Comparison of ENCODE assay signal across 9 cellular contexts in the genomic region with DNA sequence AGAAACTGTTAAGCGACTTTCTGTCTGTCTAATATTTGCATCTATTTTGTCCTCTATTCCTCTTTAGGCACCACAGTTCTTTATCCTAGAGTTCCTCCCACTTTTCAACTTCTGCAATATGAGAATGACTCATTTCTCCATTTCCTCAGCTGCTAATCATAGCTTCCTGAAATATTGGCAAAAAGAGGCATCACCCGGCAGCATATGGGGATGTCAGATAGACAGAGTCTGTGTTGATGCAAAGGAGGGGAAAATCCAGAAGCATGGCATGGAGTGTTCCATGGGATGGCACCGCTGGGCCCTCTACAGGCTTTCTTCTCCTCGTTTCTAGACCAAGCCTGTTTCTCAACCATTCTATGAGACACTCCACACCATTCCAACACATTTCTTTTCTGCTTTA.
DNase-seq lines count a peak whose midpoint lies in the region; TF ChIP-seq lines count a peak whose summit lies in the region.
"Had no signal": no experiment of that assay in that cellular context is flagged by ENCODE, and none has a peak within 500 bp of the region (broad histone marks: within the 10 kb centered on the region; RNA-seq: fewer than 3 reads in every experiment).

No MANE protein-coding gene starts in this region.

- DNase-seq in CD14-positive monocyte (ENCODE audit: low spot score) (peak; percentile 84), HT1080 (ENCODE audit: low read depth) (peak; percentile 88), iris pigment epithelial cell (ENCODE audit: low read depth) (peak; percentile 74), SK-N-DZ (ENCODE audit: low spot score) (no peak), NCI-H1105 treated with DMSO at 0.1 percent for 48 hours (lab: John Stamatoyannopoulos, UW) (no peak), transverse colon (no peak), ureter (ENCODE audit: low spot score) (no peak)
- DNase-seq in activated CD4-positive, alpha-beta memory T cell treated with anti-CD3 and anti-CD28 coated beads for 36 hours, result no peak
- DNase-seq: left cardiac atrium had no signal

- H3K4me1 ChIP-seq in transverse colon, result peaks cover 0 to 25% (median 8%) of the 10 kb centered on the region in 4 donors

- POLR2A ChIA-PET in activated CD4-positive, alpha-beta memory T cell treated with anti-CD3 and anti-CD28 coated beads for 36 hours (lab: Charles Lee), result interaction anchor here (0.6 kb wide), 1 partner anchor 50 kb away, joined by 3 read pairs; no protein-coding TSS in a partner anchor

- peaks cover 10 to 13% of the 10 kb centered on the region in 2 donors for H3K36me3 Mint-ChIP-seq in CD14-positive monocyte
- peaks cover 30% of the 10 kb centered on the region for H3K36me3 Mint-ChIP-seq in activated CD4-positive, alpha-beta memory T cell treated with anti-CD3 and anti-CD28 coated beads for 36 hours

- WGBS in transverse colon (ENCODE audit: low coverage in 1 of 2), 2 donors, result 68 to 72% methylated on average over 4 of the region's 4 CpGs

- in situ Hi-C loops in transverse colon (cut with MboI; ENCODE audit: low pct_ligation_motif_present in 1 of 4, low pct_unique_long_range_greater_than_20kb in 1 of 4, low sequenced_read_pairs in 3 of 4), result no loop called here

- peaks cover 0 to 2% (median 0%) of the 10 kb centered on the region in 3 donors for H3K27me3 Mint-ChIP-seq in CD14-positive monocyte (ENCODE audit: low read depth in 3 of 3)
- H3K27me3 Mint-ChIP-seq in activated CD4-positive, alpha-beta memory T cell treated with anti-CD3 and anti-CD28 coated beads for 36 hours, result no peaks in the 10 kb centered on the region

- H3K4me3 ChIP-seq in transverse colon, result no peak overlapping the region

- no peaks in the 10 kb centered on the region for H3K9me3 ChIP-seq in transverse colon

- H3K4me3 Mint-ChIP-seq in CD14-positive monocyte, result peak overlapping the region; percentile 5 to 73
- no peak overlapping the region for H3K4me3 Mint-ChIP-seq in activated CD4-positive, alpha-beta memory T cell treated with anti-CD3 and anti-CD28 coated beads for 36 hours

- no peaks in the 10 kb centered on the region for H3K27me3 ChIP-seq in transverse colon

- H3K4me1 Mint-ChIP-seq in CD14-positive monocyte, result peaks cover 90% of the 10 kb centered on the region
- peaks cover 70% of the 10 kb centered on the region for H3K4me1 Mint-ChIP-seq in activated CD4-positive, alpha-beta memory T cell treated with anti-CD3 and anti-CD28 coated beads for 36 hours (ENCODE audit: low read depth)

- intact Hi-C loops in CD14-positive monocyte (cut with micrococcal nuclease) (loop anchor here (5.0 to 10.0 kb wide), 2 partner anchors 54 to 67 kb away; no protein-coding TSS in a partner anchor), transverse colon (cut with DNase I; ENCODE audit: low total_unique reads) (no loop called here)
- intact Hi-C loops in activated CD4-positive, alpha-beta memory T cell treated with anti-CD3 and anti-CD28 coated beads for 36 hours (cut with micrococcal nuclease), result loop anchor here (5.0 kb wide), 1 partner anchor 362 kb away; the partner anchor contains the start of gene CUL3

- H3K9me3 Mint-ChIP-seq in CD14-positive monocyte, result peaks cover 0 to 2% (median 0%) of the 10 kb centered on the region in 7 donors
- no peaks in the 10 kb centered on the region for H3K9me3 Mint-ChIP-seq in activated CD4-positive, alpha-beta memory T cell treated with anti-CD3 and anti-CD28 coated beads for 36 hours

- CTCF ChIA-PET in activated CD4-positive, alpha-beta memory T cell treated with anti-CD3 and anti-CD28 coated beads for 36 hours (lab: Charles Lee), result interaction anchor here (0.8 to 1.7 kb wide), 3 partner anchors 8 to 57 kb away, joined by 3 to 4 read pairs (median 3); no protein-coding TSS in a partner anchor

- TF ChIP-seq EP300 in transverse colon (IDR thresholded peaks at IDR 0.05; ENCODE audit: low read depth), result no peak

- H3K27ac Mint-ChIP-seq in CD14-positive monocyte, result peak overlapping the region; percentile 93 to 98 (median 97)
- peak overlapping the region; percentile 63 for H3K27ac Mint-ChIP-seq in activated CD4-positive, alpha-beta memory T cell treated with anti-CD3 and anti-CD28 coated beads for 36 hours

- no peaks in the 10 kb centered on the region for H3K36me3 ChIP-seq in transverse colon

- TF ChIP-seq CTCF in CD14-positive monocyte (IDR thresholded peaks at IDR 0.05) (no peak), transverse colon (IDR thresholded peaks at IDR 0.05) (no peak)

- no peak overlapping the region for H3K27ac ChIP-seq in transverse colon

- no peak for TF ChIP-seq POLR2A in transverse colon (IDR thresholded peaks at IDR 0.05)

Comparison
In these comparisons a context has a peak if more than half of its experiments do, and no peak if none do; other contexts are left out.
1. DNase-seq: peak in CD14-positive monocyte (single experiment), HT1080 (single experiment) and iris pigment epithelial cell (single experiment); none in activated CD4-positive, alpha-beta memory T cell treated with anti-CD3 and anti-CD28 coated beads for 36 hours (single experiment), SK-N-DZ (single experiment), NCI-H1105 treated with DMSO at 0.1 percent for 48 hours (single experiment), transverse colon (single experiment) and ureter (single experiment).